Comparison of ENCODE assay signal across 23 cellular contexts in the genomic region with DNA sequence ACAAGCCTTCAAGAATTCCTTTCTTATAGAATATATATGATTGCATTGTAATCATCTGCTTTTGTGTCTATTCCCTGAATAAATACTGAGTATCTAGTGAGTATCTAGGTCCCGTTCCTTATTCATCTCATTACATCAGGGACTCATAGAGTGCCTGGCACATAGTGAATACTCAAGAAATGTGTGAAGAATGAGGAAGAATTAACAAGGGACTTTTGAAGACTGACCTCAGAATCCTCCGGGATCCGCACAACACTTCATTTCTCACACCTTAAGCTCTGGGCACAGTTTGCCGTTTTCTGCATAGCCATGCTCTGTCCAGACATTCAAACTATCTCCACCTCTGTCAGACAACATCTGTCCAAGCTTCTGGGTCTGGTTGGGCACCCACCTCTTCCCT.
"Had no signal": no experiment of that assay in that cellular context is flagged by ENCODE, and none has a peak within 500 bp of the region (broad histone marks: within the 10 kb centered on the region; RNA-seq: fewer than 3 reads in every experiment).

No MANE protein-coding gene starts in this region.

- H3K27ac ChIP-seq: HL-60, Peyer's patch, SJCRH30 had no signal

- DNase-seq: NCI-H1092, NCI-H1105 treated with DMSO at 0.1 percent for 48 hours, NCI-H1417 treated with DMSO at 0.1 percent for 48 hours, NCI-H146, NCI-H1694 treated with DMSO at 0.1 percent for 48 hours, NCI-H2029, NCI-H2081 treated with DMSO at 0.1 percent for 48 hours, NCI-H2171, NCI-H226, NCI-H446, NCI-H510A, NCI-H524 treated with DMSO at 0.1 percent for 48 hours, NCI-H69, NCI-H774, PC-3, Peyer's patch, SHP77 treated with DMSO at 0.1 percent for 48 hours, SJCRH30 had no signal

- ATAC-seq: K562, PC-3, Right ventricle myocardium inferior, SK-N-SH treated with all-trans-retinoic acid at 6 μM for 48 hours had no signal

- H3K4me3 Mint-ChIP-seq: IgD-negative memory B cell had no signal

- H3K36me3 ChIP-seq: Peyer's patch, SJCRH30 had no signal

- H3K4me3 ChIP-seq: K562, Peyer's patch, SJCRH30 had no signal

- H3K27me3 Mint-ChIP-seq: IgD-negative memory B cell had no signal

- H3K9me3 ChIP-seq: Peyer's patch, SJCRH30 had no signal

- H3K36me3 Mint-ChIP-seq: IgD-negative memory B cell had no signal

- H3K27ac Mint-ChIP-seq: IgD-negative memory B cell had no signal

- H3K4me1 ChIP-seq: Peyer's patch, SJCRH30 had no signal

- H3K4me1 Mint-ChIP-seq: IgD-negative memory B cell had no signal

- H3K27me3 ChIP-seq: Peyer's patch, SJCRH30 had no signal
